Comparison of ENCODE assay signal across 18 cellular contexts in the genomic region with DNA sequence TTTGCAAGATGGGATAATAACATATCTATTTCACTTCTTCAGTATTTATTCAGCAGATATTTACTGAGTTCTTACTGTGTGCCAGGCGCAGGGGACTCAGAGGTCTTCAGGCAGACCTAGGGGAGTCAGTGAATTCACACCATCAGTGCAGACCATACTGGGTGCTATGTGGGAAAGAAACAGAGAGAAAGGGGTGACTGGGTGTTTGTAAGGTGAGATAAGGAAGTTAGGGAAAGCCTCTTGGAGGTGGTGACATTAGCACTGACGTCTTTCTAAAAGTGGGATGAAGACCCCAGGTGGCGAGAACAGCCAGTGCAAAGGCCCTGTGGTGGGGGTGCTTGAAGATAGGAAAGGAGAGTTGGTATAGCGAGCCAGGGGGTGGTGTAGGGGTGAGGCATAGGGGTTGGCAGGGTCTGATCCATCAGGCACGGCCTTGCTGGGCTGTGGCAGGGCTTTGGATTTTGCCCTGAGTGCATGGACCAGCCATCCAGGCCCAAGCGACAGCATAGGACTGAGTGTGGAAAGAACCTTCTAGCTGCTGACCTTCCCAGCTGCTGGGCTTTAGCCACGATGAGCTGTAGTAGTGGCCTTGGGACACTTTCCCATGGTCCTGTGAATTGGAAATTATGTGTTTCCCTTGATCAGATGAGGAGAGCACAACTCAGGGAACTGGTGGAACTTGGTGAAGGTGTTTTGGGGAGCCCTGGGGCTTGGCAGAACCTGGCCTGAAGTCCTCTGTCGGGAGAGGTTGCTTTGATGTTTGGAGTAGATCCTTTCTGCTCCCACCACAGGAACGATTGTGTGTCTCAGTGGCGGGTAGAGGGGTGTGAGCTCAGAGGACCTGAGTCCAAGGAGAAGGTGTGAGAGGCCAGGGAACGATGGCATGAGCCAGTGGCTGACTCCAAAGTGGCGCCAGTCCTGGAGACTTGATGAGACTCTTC. TPM values are rescaled to one million over a fixed set of nuclear protein-coding genes. Genes with fewer than 3 reads are reported as not detected.
DNase-seq lines count a peak whose midpoint lies in the region; ATAC-seq lines count a peak whose summit lies in the region.
"Had no signal": no experiment of that assay in that cellular context is flagged by ENCODE, and none has a peak within 500 bp of the region (broad histone marks: within the 10 kb centered on the region; RNA-seq: fewer than 3 reads in every experiment).

No MANE protein-coding gene starts in this region.

- no peak for ATAC-seq in T-helper 17 cell
- no peak for ATAC-seq in natural killer cell treated with Interleukin-12 subunit alpha and Interleukin-12 subunit beta and Interleukin-15 and Interleukin-18, amount 100 ng/mL, for 72 hours
- ATAC-seq in HG03108 (IDR thresholded peaks at IDR 0.05; ENCODE audit: unreplicated experiment) = no peak

- peaks cover 0 to 4% (median 0%) of the 10 kb centered on the region in 8 donors for H3K9me3 Mint-ChIP-seq in CD4-positive, alpha-beta memory T cell
- no peaks in the 10 kb centered on the region for H3K9me3 Mint-ChIP-seq in natural killer cell treated with Interleukin-12 subunit alpha and Interleukin-12 subunit beta and Interleukin-15 and Interleukin-18, amount 100 ng/mL, for 72 hours
- H3K9me3 Mint-ChIP-seq: activated T-helper 1 cell treated with anti-CD3 and anti-CD28 coated beads, Interleukin-12 subunit alpha, Interleukin-12 subunit beta, Interleukin-2, Interleukin-4 antibody, amounts not matched to agents 30 ng/mL and 10 ng/mL and 1 ng/mL, durations not matched to agents 14 hours and 24 hours and 36 hours had no signal

- peaks cover 0 to 7% of the 10 kb centered on the region in 2 donors for H3K36me3 Mint-ChIP-seq in CD4-positive, alpha-beta memory T cell
- no peaks in the 10 kb centered on the region for H3K36me3 Mint-ChIP-seq in T-helper 17 cell (ENCODE audit: low read depth)
- H3K36me3 Mint-ChIP-seq in natural killer cell treated with Interleukin-12 subunit alpha and Interleukin-12 subunit beta and Interleukin-15 and Interleukin-18, amount 100 ng/mL, for 72 hours = no peaks in the 10 kb centered on the region

- POLR2A ChIA-PET in CD4-positive, alpha-beta memory T cell (lab: Charles Lee; ENCODE audit: partially characterized antibody) = interaction anchor here (1.6 to 6.5 kb wide), 3 partner anchors 9 to 294 kb away, joined by 3 to 127 read pairs (median 83); a partner anchor contains a TSS

- peak overlapping the region in 3 of 8 donors; percentile 5 to 75 (median 59) for H3K4me3 Mint-ChIP-seq in CD4-positive, alpha-beta memory T cell
- H3K4me3 Mint-ChIP-seq in T-helper 17 cell = peak overlapping the region; percentile 22
- H3K4me3 Mint-ChIP-seq in natural killer cell treated with Interleukin-12 subunit alpha and Interleukin-12 subunit beta and Interleukin-15 and Interleukin-18, amount 100 ng/mL, for 72 hours = peak overlapping the region; percentile 59
- H3K4me3 Mint-ChIP-seq: activated T-helper 1 cell treated with anti-CD3 and anti-CD28 coated beads, Interleukin-12 subunit alpha, Interleukin-12 subunit beta, Interleukin-2, Interleukin-4 antibody, amounts not matched to agents 30 ng/mL and 10 ng/mL and 1 ng/mL, durations not matched to agents 14 hours and 24 hours and 36 hours had no signal

- DNase-seq in CD4-positive, alpha-beta memory T cell = no peak
- DNase-seq in T-helper 17 cell (no peak), NAMALWA (ENCODE audit: low spot score) (no peak), D341Med (ENCODE audit: low spot score) (no peak)
- DNase-seq in natural killer cell treated with Interleukin-12 subunit alpha and Interleukin-12 subunit beta and Interleukin-15 and Interleukin-18, amount 100 ng/mL, for 72 hours (ENCODE audit: low spot score) = no peak
- DNase-seq: activated CD4-positive, alpha-beta T cell treated with anti-CD3 and anti-CD28 coated beads for 48 hours; DND-41; NCI-H1092; NK-92 treated with Interleukin-12 subunit alpha and Interleukin-12 subunit beta, amount 100 ng/mL, for 24 hours; stimulated activated CD4-positive, alpha-beta T cell treated with anti-CD3 and anti-CD28 coated beads, Interleukin-15, amount 100 ng/mL, for 24 hours had no signal

- no peaks in the 10 kb centered on the region for H3K9me3 ChIP-seq in CD4-positive, alpha-beta memory T cell (ENCODE audit: control insufficient read depth in 1 of 2, low read length in 2 of 2)
- H3K9me3 ChIP-seq in T-helper 17 cell (ENCODE audit: control insufficient read depth, low read length, poor library complexity, severe bottlenecking) = no peaks in the 10 kb centered on the region

- peaks cover 31 to 70% (median 43%) of the 10 kb centered on the region in 4 donors for H3K4me1 Mint-ChIP-seq in CD4-positive, alpha-beta memory T cell
- H3K4me1 Mint-ChIP-seq in T-helper 17 cell = peaks cover 42% of the 10 kb centered on the region
- peaks cover 49 to 60% of the 10 kb centered on the region in 2 donors for H3K4me1 Mint-ChIP-seq in natural killer cell treated with Interleukin-12 subunit alpha and Interleukin-12 subunit beta and Interleukin-15 and Interleukin-18, amount 100 ng/mL, for 72 hours (ENCODE audit: low read depth in 2 of 2)

- CTCF ChIA-PET in CD4-positive, alpha-beta memory T cell (lab: Charles Lee; ENCODE audit: partially characterized antibody) = interaction anchor here (1.8 to 7.6 kb wide), 4 partner anchors 35 to 293 kb away, joined by 5 to 197 read pairs (median 66); no protein-coding TSS in a partner anchor

- no peaks in the 10 kb centered on the region for H3K27me3 Mint-ChIP-seq in CD4-positive, alpha-beta memory T cell
- no peaks in the 10 kb centered on the region for H3K27me3 Mint-ChIP-seq in T-helper 17 cell
- peaks cover 0 to 18% of the 10 kb centered on the region in 2 donors for H3K27me3 Mint-ChIP-seq in natural killer cell treated with Interleukin-12 subunit alpha and Interleukin-12 subunit beta and Interleukin-15 and Interleukin-18, amount 100 ng/mL, for 72 hours

- H3K27ac ChIP-seq in CD4-positive, alpha-beta memory T cell (ENCODE audit: low read depth, low read length) = no peak overlapping the region

- H3K36me3 ChIP-seq in CD4-positive, alpha-beta memory T cell (ENCODE audit: insufficient read depth, low read length) = no peaks in the 10 kb centered on the region

- H3K27me3 ChIP-seq in CD4-positive, alpha-beta memory T cell (ENCODE audit: insufficient read depth, low read length) = no peaks in the 10 kb centered on the region

- no peak overlapping the region for H3K4me3 ChIP-seq in CD4-positive, alpha-beta memory T cell (ENCODE audit: low read length in 2 of 2)

- intact Hi-C loops in CD4-positive, alpha-beta memory T cell (cut with micrococcal nuclease) = loop anchor here (5.0 to 10.0 kb wide), 4 partner anchors 37 to 655 kb away; a partner anchor contains a TSS

- peak overlapping the region; percentile 24 to 97 (median 84) for H3K27ac Mint-ChIP-seq in CD4-positive, alpha-beta memory T cell
- H3K27ac Mint-ChIP-seq in T-helper 17 cell = no peak overlapping the region
- peak overlapping the region; percentile 75 to 79 for H3K27ac Mint-ChIP-seq in natural killer cell treated with Interleukin-12 subunit alpha and Interleukin-12 subunit beta and Interleukin-15 and Interleukin-18, amount 100 ng/mL, for 72 hours

- H3K4me1 ChIP-seq in CD4-positive, alpha-beta memory T cell (ENCODE audit: insufficient read depth, low read length) = peaks cover 50% of the 10 kb centered on the region

RNA-seq across cellular contexts. Expression of a gene that starts 3.9 kb away (rescaled TPM):
- 10 to 100 TPM; 14.7 to 16.7 TPM for total RNA-seq in CD4-positive, alpha-beta memory T cell
- 10 to 100 TPM; 17.6 to 37.8 TPM for polyA plus RNA-seq in CD4-positive, alpha-beta memory T cell
- 10 to 100 TPM; 42.1 to 49.5 TPM for total RNA-seq in T-helper 17 cell
- 100 to 1,000 TPM; 199 to 299 TPM for total RNA-seq in natural killer cell treated with Interleukin-12 subunit alpha and Interleukin-12 subunit beta and Interleukin-15 and Interleukin-18, amount 100 ng/mL, for 72 hours

RNA-seq across cellular contexts. Expression of a gene that starts 9.2 kb away (rescaled TPM):
- total RNA-seq in CD4-positive, alpha-beta memory T cell = not detected
- polyA plus RNA-seq in CD4-positive, alpha-beta memory T cell = not detected
- total RNA-seq in T-helper 17 cell = not detected
- total RNA-seq in natural killer cell treated with Interleukin-12 subunit alpha and Interleukin-12 subunit beta and Interleukin-15 and Interleukin-18, amount 100 ng/mL, for 72 hours = not detected
- total RNA-seq: activated T-helper 1 cell treated with anti-CD3 and anti-CD28 coated beads, Interleukin-12 subunit alpha, Interleukin-12 subunit beta, Interleukin-2, Interleukin-4 antibody, amounts not matched to agents 30 ng/mL and 10 ng/mL and 1 ng/mL, durations not matched to agents 14 hours and 24 hours and 36 hours; dermis microvascular lymphatic vessel endothelial cell; fibroblast of lung; H4; T-helper 2 cell treated with Interferon-gamma antibody and Interleukin-4, amounts not matched to agents 100 ng/mL and 5 ng/mL, for 36 hours had no signal
- polyA plus RNA-seq: BJ, fibroblast of lung, thymus had no signal

RNA-seq across cellular contexts. Expression of a gene that starts 13.5 kb away (rescaled TPM):
- not detected for total RNA-seq in CD4-positive, alpha-beta memory T cell
- polyA plus RNA-seq in CD4-positive, alpha-beta memory T cell = not detected
- not detected for total RNA-seq in T-helper 17 cell
- not detected for total RNA-seq in natural killer cell treated with Interleukin-12 subunit alpha and Interleukin-12 subunit beta and Interleukin-15 and Interleukin-18, amount 100 ng/mL, for 72 hours
- total RNA-seq: activated T-helper 1 cell treated with anti-CD3 and anti-CD28 coated beads, Interleukin-12 subunit alpha, Interleukin-12 subunit beta, Interleukin-2, Interleukin-4 antibody, amounts not matched to agents 30 ng/mL and 10 ng/mL and 1 ng/mL, durations not matched to agents 14 hours and 24 hours and 36 hours; dermis microvascular lymphatic vessel endothelial cell; fibroblast of lung; H4; T-helper 2 cell treated with Interferon-gamma antibody and Interleukin-4, amounts not matched to agents 100 ng/mL and 5 ng/mL, for 36 hours had no signal
- polyA plus RNA-seq: BJ, fibroblast of lung, thymus had no signal

RNA-seq across cellular contexts. Expression of a gene that starts 16.4 kb away (rescaled TPM):
- total RNA-seq in CD4-positive, alpha-beta memory T cell = not detected
- polyA plus RNA-seq in CD4-positive, alpha-beta memory T cell = not detected
- total RNA-seq in T-helper 17 cell = not detected
- total RNA-seq in natural killer cell treated with Interleukin-12 subunit alpha and Interleukin-12 subunit beta and Interleukin-15 and Interleukin-18, amount 100 ng/mL, for 72 hours = not detected
- total RNA-seq: activated T-helper 1 cell treated with anti-CD3 and anti-CD28 coated beads, Interleukin-12 subunit alpha, Interleukin-12 subunit beta, Interleukin-2, Interleukin-4 antibody, amounts not matched to agents 30 ng/mL and 10 ng/mL and 1 ng/mL, durations not matched to agents 14 hours and 24 hours and 36 hours; dermis microvascular lymphatic vessel endothelial cell; fibroblast of lung; H4; T-helper 2 cell treated with Interferon-gamma antibody and Interleukin-4, amounts not matched to agents 100 ng/mL and 5 ng/mL, for 36 hours had no signal
- polyA plus RNA-seq: BJ, fibroblast of lung had no signal

RNA-seq across cellular contexts. Expression of a gene that starts 21.2 kb away (rescaled TPM):
- not detected for total RNA-seq in CD4-positive, alpha-beta memory T cell
- not detected for polyA plus RNA-seq in CD4-positive, alpha-beta memory T cell
- total RNA-seq in T-helper 17 cell = not detected
- total RNA-seq in natural killer cell treated with Interleukin-12 subunit alpha and Interleukin-12 subunit beta and Interleukin-15 and Interleukin-18, amount 100 ng/mL, for 72 hours = not detected
- total RNA-seq: activated T-helper 1 cell treated with anti-CD3 and anti-CD28 coated beads, Interleukin-12 subunit alpha, Interleukin-12 subunit beta, Interleukin-2, Interleukin-4 antibody, amounts not matched to agents 30 ng/mL and 10 ng/mL and 1 ng/mL, durations not matched to agents 14 hours and 24 hours and 36 hours; dermis microvascular lymphatic vessel endothelial cell; fibroblast of lung; H4; T-helper 2 cell treated with Interferon-gamma antibody and Interleukin-4, amounts not matched to agents 100 ng/mL and 5 ng/mL, for 36 hours had no signal
- polyA plus RNA-seq: BJ, fibroblast of lung had no signal
